ENCODE assay signal across 19 cellular contexts in the genomic region with DNA sequence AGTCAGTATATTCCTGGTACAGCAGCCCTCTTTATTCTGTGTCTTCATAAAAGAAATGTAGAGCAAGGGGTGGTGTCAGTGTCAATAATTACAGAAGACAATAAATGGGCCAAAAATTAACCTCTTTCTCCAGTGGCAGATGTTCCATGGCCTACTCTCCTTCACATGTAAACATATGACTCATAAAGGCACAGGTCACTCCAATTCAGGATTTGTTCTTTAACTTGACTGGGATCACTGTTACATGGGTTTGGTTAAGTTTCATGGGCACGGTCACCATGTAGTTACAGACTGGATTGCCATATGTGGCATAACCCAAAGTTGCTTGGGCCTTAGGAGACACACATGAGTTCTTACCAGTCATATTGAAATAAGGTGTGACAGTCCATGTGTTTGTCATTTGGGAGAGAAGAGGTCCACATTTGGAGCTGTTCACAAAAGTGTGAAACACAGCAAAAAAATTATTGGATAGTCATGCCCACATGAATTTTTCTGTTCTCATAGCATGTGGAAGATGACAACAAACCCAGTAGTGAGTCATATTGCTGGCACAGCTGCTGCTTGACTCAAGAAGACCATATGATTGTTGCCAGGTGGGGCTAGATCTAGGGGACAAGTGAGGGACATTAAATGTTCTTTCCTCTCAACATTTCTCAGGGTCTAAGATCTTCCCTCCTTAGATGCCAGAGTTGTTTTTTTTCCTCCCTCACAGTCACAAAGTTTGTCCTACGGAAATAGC.
DNase-seq lines count a peak whose midpoint lies in the region; ATAC-seq and TF ChIP-seq lines count a peak whose summit lies in the region.
"Had no signal": no experiment of that assay in that cellular context is flagged by ENCODE, and none has a peak within 500 bp of the region (broad histone marks: within the 10 kb centered on the region; RNA-seq: fewer than 3 reads in every experiment).

No MANE protein-coding gene starts in this region.

- peaks cover 2% of the 10 kb centered on the region for H3K9me3 Mint-ChIP-seq in chondrocyte (ENCODE audit: low read depth)
- H3K9me3 Mint-ChIP-seq: activated CD4-positive, alpha-beta memory T cell treated with anti-CD3 and anti-CD28 coated beads for 36 hours; activated naive CD8-positive, alpha-beta T cell treated with anti-CD3 and anti-CD28 coated beads, Interleukin-2, amount 10 ng/mL, durations not matched to agents 7 days and 5 days; activated T-cell treated with anti-CD3 and anti-CD28 coated beads, Interleukin-2, amount 50 U/mL, for 4 hours; stimulated activated naive CD8-positive, alpha-beta T cell treated with anti-CD3 and anti-CD28 coated beads, Interleukin-15, amount 100 ng/mL, for 72 hours had no signal

- DNase-seq in Ammon's horn (ENCODE audit: low spot score) = peak; percentile 4
- DNase-seq in HFF-Myc (ENCODE audit: extremely low read depth, low read depth) = peak; percentile 38
- DNase-seq in brain microvascular endothelial cell = peak; percentile 26
- DNase-seq in left colon = no peak
- DNase-seq in DMS79 (lab: John Stamatoyannopoulos, UW) = no peak
- DNase-seq in activated CD4-positive, CD25-positive, alpha-beta regulatory T cell treated with anti-CD3 and anti-CD28 coated beads, Interleukin-2, amount 50 U/mL, for 72 hours = no peak
- no peak for DNase-seq in chondrocyte (ENCODE audit: low spot score)
- DNase-seq: activated CD4-positive, alpha-beta memory T cell treated with anti-CD3 and anti-CD28 coated beads for 36 hours; activated naive CD8-positive, alpha-beta T cell treated with anti-CD3 and anti-CD28 coated beads, Interleukin-2, amount 10 ng/mL, durations not matched to agents 7 days and 5 days; activated T-cell treated with anti-CD3 and anti-CD28 coated beads, Interleukin-2, amount 50 U/mL, for 4 hours; immature natural killer cell; NCI-H1092; NCI-H2107; NCI-H774; stimulated activated naive CD8-positive, alpha-beta T cell treated with anti-CD3 and anti-CD28 coated beads, Interleukin-15, amount 100 ng/mL, for 72 hours; SW 1271 had no signal

- ATAC-seq in left colon (peak; percentile 30), GM18868 (IDR thresholded peaks at IDR 0.05; ENCODE audit: unreplicated experiment) (no peak)
- ATAC-seq: activated T-cell treated with anti-CD3 and anti-CD28 coated beads, Interleukin-2, amount 50 U/mL, for 4 hours; stimulated activated naive CD8-positive, alpha-beta T cell treated with anti-CD3 and anti-CD28 coated beads, Interleukin-15, amount 100 ng/mL, for 72 hours had no signal

- H3K27ac ChIP-seq in brain microvascular endothelial cell = no peak overlapping the region

- H3K27me3 Mint-ChIP-seq in chondrocyte (ENCODE audit: low read depth) = no peaks in the 10 kb centered on the region
- H3K27me3 Mint-ChIP-seq: activated naive CD8-positive, alpha-beta T cell treated with anti-CD3 and anti-CD28 coated beads, Interleukin-2, amount 10 ng/mL, durations not matched to agents 7 days and 5 days; stimulated activated naive CD8-positive, alpha-beta T cell treated with anti-CD3 and anti-CD28 coated beads, Interleukin-15, amount 100 ng/mL, for 72 hours had no signal

- intact Hi-C loops in left colon (cut with DNase I, micrococcal nuclease) = no loop called here

- TF ChIP-seq CTCF in HFF-Myc (IDR thresholded peaks at IDR 0.05; ENCODE audit: low read depth, low read length, missing control alignments) = no peak
- no peak for TF ChIP-seq CTCF in brain microvascular endothelial cell (IDR thresholded peaks at IDR 0.05; ENCODE audit: low read depth, low read length, missing control alignments)
- no peak for TF ChIP-seq CTCF in chondrocyte (IDR thresholded peaks at IDR 0.05)

- no peaks in the 10 kb centered on the region for H3K27me3 ChIP-seq in brain microvascular endothelial cell (replicated peaks)
- H3K27me3 ChIP-seq: BE2C had no signal

- H3K36me3 ChIP-seq in brain microvascular endothelial cell (replicated peaks) = no peaks in the 10 kb centered on the region
- H3K36me3 ChIP-seq: BE2C had no signal

- H3K27ac Mint-ChIP-seq in chondrocyte (ENCODE audit: unreplicated experiment) = no peak overlapping the region
- H3K27ac Mint-ChIP-seq: activated CD4-positive, alpha-beta memory T cell treated with anti-CD3 and anti-CD28 coated beads for 36 hours; activated naive CD8-positive, alpha-beta T cell treated with anti-CD3 and anti-CD28 coated beads, Interleukin-2, amount 10 ng/mL, durations not matched to agents 7 days and 5 days; immature natural killer cell; stimulated activated naive CD8-positive, alpha-beta T cell treated with anti-CD3 and anti-CD28 coated beads, Interleukin-15, amount 100 ng/mL, for 72 hours had no signal

- no peak overlapping the region for H3K4me3 ChIP-seq in HFF-Myc (replicated peaks; ENCODE audit: low read depth, low read length)
- no peak overlapping the region for H3K4me3 ChIP-seq in brain microvascular endothelial cell (ENCODE audit: low read depth, low read length)

- no peaks in the 10 kb centered on the region for H3K4me1 Mint-ChIP-seq in chondrocyte (ENCODE audit: low read depth)
- H3K4me1 Mint-ChIP-seq: activated naive CD8-positive, alpha-beta T cell treated with anti-CD3 and anti-CD28 coated beads, Interleukin-2, amount 10 ng/mL, durations not matched to agents 7 days and 5 days; immature natural killer cell; neural crest cell; stimulated activated naive CD8-positive, alpha-beta T cell treated with anti-CD3 and anti-CD28 coated beads, Interleukin-15, amount 100 ng/mL, for 72 hours had no signal

- no peaks in the 10 kb centered on the region for H3K36me3 Mint-ChIP-seq in chondrocyte (ENCODE audit: low read depth)
- H3K36me3 Mint-ChIP-seq: activated CD4-positive, alpha-beta memory T cell treated with anti-CD3 and anti-CD28 coated beads for 36 hours; activated naive CD8-positive, alpha-beta T cell treated with anti-CD3 and anti-CD28 coated beads, Interleukin-2, amount 10 ng/mL, durations not matched to agents 7 days and 5 days; immature natural killer cell had no signal

- H3K4me3 Mint-ChIP-seq in chondrocyte (ENCODE audit: unreplicated experiment) = no peak overlapping the region
- H3K4me3 Mint-ChIP-seq: activated CD4-positive, alpha-beta memory T cell treated with anti-CD3 and anti-CD28 coated beads for 36 hours; activated naive CD8-positive, alpha-beta T cell treated with anti-CD3 and anti-CD28 coated beads, Interleukin-2, amount 10 ng/mL, durations not matched to agents 7 days and 5 days; activated T-cell treated with anti-CD3 and anti-CD28 coated beads, Interleukin-2, amount 50 U/mL, for 4 hours; immature natural killer cell; neural crest cell; stimulated activated naive CD8-positive, alpha-beta T cell treated with anti-CD3 and anti-CD28 coated beads, Interleukin-15, amount 100 ng/mL, for 72 hours had no signal

- in situ Hi-C loops in brain microvascular endothelial cell (cut with HindIII; ENCODE audit: low pct_ligation_motif_present, low sequenced_read_pairs) = no loop called here

Comparison
In these comparisons a context has a peak if more than half of its experiments do, and no peak if none do; other contexts are left out.
1. DNase-seq: peak in Ammon's horn (single experiment), HFF-Myc (single experiment) and brain microvascular endothelial cell (single experiment); none in left colon (0 of 2), DMS79 (single experiment), activated CD4-positive, CD25-positive, alpha-beta regulatory T cell treated with anti-CD3 and anti-CD28 coated beads, Interleukin-2, amount 50 U/mL, for 72 hours (single experiment) and chondrocyte (single experiment).